In the genomic region with DNA sequence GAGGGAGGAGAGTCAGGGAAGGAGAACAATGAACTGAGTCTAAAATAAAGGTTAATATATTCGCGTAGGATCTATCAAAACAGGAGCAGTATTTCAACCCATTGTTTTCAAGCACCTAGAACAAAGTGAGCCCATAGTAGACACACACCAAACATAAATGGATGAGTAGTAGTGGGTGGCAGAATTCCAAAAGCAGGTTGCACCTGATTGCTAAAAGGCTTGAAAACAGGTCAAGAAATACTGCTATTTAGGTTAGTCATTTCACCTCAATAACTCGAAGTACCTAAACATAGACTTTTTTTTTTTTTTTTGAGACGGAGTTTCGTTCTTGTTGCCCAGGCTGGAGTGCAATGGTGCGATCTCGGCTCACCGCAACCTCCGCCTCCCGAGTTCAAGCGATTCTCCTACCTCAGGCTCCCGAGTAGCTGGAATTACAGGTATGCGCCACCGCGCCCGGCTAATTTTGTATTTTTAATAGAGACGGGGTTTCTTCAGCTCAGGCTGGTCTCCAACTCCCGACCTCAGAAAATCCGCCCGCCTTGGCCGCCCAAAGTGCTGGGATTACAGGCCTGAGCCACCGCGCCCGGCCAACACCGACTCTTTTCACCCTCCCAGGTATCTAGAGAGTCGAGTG, we compare ENCODE assay signal across 9 cellular contexts. TPM values are rescaled to one million over a fixed set of nuclear protein-coding genes. Genes with fewer than 3 reads are reported as not detected.
DNase-seq lines count a peak whose midpoint lies in the region; TF ChIP-seq lines count a peak whose summit lies in the region.
"Had no signal": no experiment of that assay in that cellular context is flagged by ENCODE, and none has a peak within 500 bp of the region (broad histone marks: within the 10 kb centered on the region; RNA-seq: fewer than 3 reads in every experiment).

No MANE protein-coding gene starts in this region.

- H3K9me3 Mint-ChIP-seq in T-helper 1 cell treated with Interleukin-12 subunit alpha and Interleukin-12 subunit beta and Interleukin-4 antibody, amounts not matched to agents 30 μg/mL and 1 μg/mL, for 36 hours: no peaks in the 10 kb centered on the region
- H3K9me3 Mint-ChIP-seq in activated CD4-positive, alpha-beta memory T cell treated with anti-CD3 and anti-CD28 coated beads, Interleukin-2, amount 10 ng/mL, durations not matched to agents 7 days and 5 days: no peaks in the 10 kb centered on the region

- no peaks in the 10 kb centered on the region for H3K36me3 ChIP-seq in iPS-18a (ENCODE audit: control insufficient read depth, low read depth, low read length)
- H3K36me3 ChIP-seq: adrenal gland had no signal

- peak overlapping the region; percentile 12 for H3K27ac ChIP-seq in iPS-18a (ENCODE audit: low read length)

- H3K27me3 ChIP-seq in iPS-18a (ENCODE audit: control insufficient read depth, insufficient read depth, low read length): peaks cover 3% of the 10 kb centered on the region
- H3K27me3 ChIP-seq: adrenal gland had no signal

- peaks cover 27% of the 10 kb centered on the region for H3K4me1 ChIP-seq in iPS-18a (ENCODE audit: control insufficient read depth, low read depth, low read length)

- peak overlapping the region; percentile 87 for H3K27ac Mint-ChIP-seq in T-helper 1 cell treated with Interleukin-12 subunit alpha and Interleukin-12 subunit beta and Interleukin-4 antibody, amounts not matched to agents 30 μg/mL and 1 μg/mL, for 36 hours
- peak overlapping the region; percentile 84 for H3K27ac Mint-ChIP-seq in activated CD4-positive, alpha-beta memory T cell treated with anti-CD3 and anti-CD28 coated beads, Interleukin-2, amount 10 ng/mL, durations not matched to agents 7 days and 5 days

- CTCF ChIA-PET in activated CD4-positive, alpha-beta memory T cell treated with anti-CD3 and anti-CD28 coated beads, Interleukin-2, amount 10 ng/mL, durations not matched to agents 7 days and 5 days (lab: Charles Lee): interaction anchor here (0.7 to 1.3 kb wide), 3 partner anchors 9 to 1154 kb away, joined by 3 to 5 read pairs (median 3); no protein-coding TSS in a partner anchor

- no peaks in the 10 kb centered on the region for H3K9me3 ChIP-seq in iPS-18a (ENCODE audit: control insufficient read depth, low read depth, low read length)
- H3K9me3 ChIP-seq: adrenal gland had no signal

- TF ChIP-seq CTCF in GM10266 (IDR thresholded peaks at IDR 0.05; ENCODE audit: control insufficient read depth, insufficient read depth, low read depth, missing control alignments): no peak

- peak overlapping the region; percentile 77 for H3K4me3 ChIP-seq in iPS-18a (ENCODE audit: low read length)

- peaks cover 23% of the 10 kb centered on the region for H3K4me1 Mint-ChIP-seq in T-helper 1 cell treated with Interleukin-12 subunit alpha and Interleukin-12 subunit beta and Interleukin-4 antibody, amounts not matched to agents 30 μg/mL and 1 μg/mL, for 36 hours (ENCODE audit: low read depth)
- peaks cover 38% of the 10 kb centered on the region for H3K4me1 Mint-ChIP-seq in activated CD4-positive, alpha-beta memory T cell treated with anti-CD3 and anti-CD28 coated beads, Interleukin-2, amount 10 ng/mL, durations not matched to agents 7 days and 5 days

- peak overlapping the region; percentile 57 for H3K9ac ChIP-seq in iPS-18a (ENCODE audit: low read length)

- DNase-seq in T-helper 1 cell: no peak
- DNase-seq in activated CD4-positive, alpha-beta memory T cell treated with anti-CD3 and anti-CD28 coated beads, Interleukin-2, amount 10 ng/mL, durations not matched to agents 7 days and 5 days: no peak
- DNase-seq in stimulated activated naive CD4-positive, alpha-beta T cell treated with Interleukin-2 at 50 U/mL for 16 hours (lab: John Stamatoyannopoulos, UW): peak; percentile 42
- no peak for DNase-seq in GM10266 (ENCODE audit: extremely low spot score)
- DNase-seq in activated CD8-positive, alpha-beta memory T cell treated with anti-CD3 and anti-CD28 coated beads, Interleukin-2, amount 50 U/mL, for 48 hours: no peak
- no peak for DNase-seq in mucosa of gallbladder (ENCODE audit: low spot score)

- peak overlapping the region; percentile 83 for H3K4me3 Mint-ChIP-seq in T-helper 1 cell treated with Interleukin-12 subunit alpha and Interleukin-12 subunit beta and Interleukin-4 antibody, amounts not matched to agents 30 μg/mL and 1 μg/mL, for 36 hours
- peak overlapping the region; percentile 85 for H3K4me3 Mint-ChIP-seq in activated CD4-positive, alpha-beta memory T cell treated with anti-CD3 and anti-CD28 coated beads, Interleukin-2, amount 10 ng/mL, durations not matched to agents 7 days and 5 days

- no peaks in the 10 kb centered on the region for H3K36me3 Mint-ChIP-seq in T-helper 1 cell treated with Interleukin-12 subunit alpha and Interleukin-12 subunit beta and Interleukin-4 antibody, amounts not matched to agents 30 μg/mL and 1 μg/mL, for 36 hours (ENCODE audit: low read depth)
- H3K36me3 Mint-ChIP-seq in activated CD4-positive, alpha-beta memory T cell treated with anti-CD3 and anti-CD28 coated beads, Interleukin-2, amount 10 ng/mL, durations not matched to agents 7 days and 5 days (ENCODE audit: low read depth): no peaks in the 10 kb centered on the region

- POLR2A ChIA-PET in activated CD4-positive, alpha-beta memory T cell treated with anti-CD3 and anti-CD28 coated beads, Interleukin-2, amount 10 ng/mL, durations not matched to agents 7 days and 5 days (lab: Charles Lee): interaction anchor here (0.7 to 1.5 kb wide), 2 partner anchors 18 to 68 kb away, joined by 3 to 7 read pairs; a partner anchor contains a TSS

- H3K27me3 Mint-ChIP-seq in T-helper 1 cell treated with Interleukin-12 subunit alpha and Interleukin-12 subunit beta and Interleukin-4 antibody, amounts not matched to agents 30 μg/mL and 1 μg/mL, for 36 hours (ENCODE audit: low read depth): peaks cover 3% of the 10 kb centered on the region
- peaks cover 5% of the 10 kb centered on the region for H3K27me3 Mint-ChIP-seq in activated CD4-positive, alpha-beta memory T cell treated with anti-CD3 and anti-CD28 coated beads, Interleukin-2, amount 10 ng/mL, durations not matched to agents 7 days and 5 days

RNA-seq across cellular contexts. Expression of a gene that starts 0.9 kb away (rescaled TPM):
- total RNA-seq in activated CD4-positive, alpha-beta memory T cell treated with anti-CD3 and anti-CD28 coated beads, Interleukin-2, amount 10 ng/mL, durations not matched to agents 7 days and 5 days: 10 to 100 TPM; 14.5 to 15.9 TPM
- total RNA-seq in mucosa of gallbladder: 19.7 TPM
